ENCODE assay signal across 14 cellular contexts in genomic region chr7:143767531-143767930, GRCh38. TPM values are rescaled to one million over a fixed set of nuclear protein-coding genes. Genes with fewer than 3 reads are reported as not detected.
DNase-seq lines count a peak whose midpoint lies in the region; FAIRE-seq and TF ChIP-seq lines count a peak whose summit lies in the region.
"Not testable (repeated sequence)": the region's sequence is repeated elsewhere in the genome, so short reads cannot be mapped to it uniquely, and the experiment has no call there.
"Had no signal": no experiment of that assay in that cellular context is flagged by ENCODE, and none has a peak within 500 bp of the region (broad histone marks: within the 10 kb centered on the region; RNA-seq: fewer than 3 reads in every experiment).

No MANE protein-coding gene starts in this region.

- not testable (repeated sequence) for H3K27ac ChIP-seq in MM.1S (ENCODE audit: low read length); esophagus muscularis mucosa (replicated peaks in 1 of 4); kidney (ENCODE audit: low read depth in 2 of 2, low read length in 2 of 2); mesendoderm (ENCODE audit: low read depth, low read length); trophoblast cell (ENCODE audit: low read depth, low read length); spleen

- H2BK120ac ChIP-seq in mesendoderm (ENCODE audit: low read depth, low read length); trophoblast cell (ENCODE audit: insufficient read depth, low read length, poor library complexity): not testable (repeated sequence)

- not testable (repeated sequence) for H3K9ac ChIP-seq in MM.1S (ENCODE audit: low read length); kidney (ENCODE audit: low read length in 2 of 2); mesendoderm (ENCODE audit: low read length); trophoblast cell (ENCODE audit: low read length)

- not testable (repeated sequence) for H3K18ac ChIP-seq in mesendoderm (ENCODE audit: low read length); trophoblast cell (ENCODE audit: low read length)

- H3K14ac ChIP-seq in trophoblast cell (ENCODE audit: low read length), result not testable (repeated sequence)

- DNase-seq in MM.1S (peak; percentile 3), esophagus muscularis mucosa (ENCODE audit: extremely low spot score) (peak; percentile 17), cardiac septum (ENCODE audit: low spot score) (peak; percentile 67), kidney (peak; percentile 11), mesendoderm (peak; percentile 0), spleen (peak; percentile 24)
- DNase-seq in trophoblast cell, result not testable (repeated sequence)

- peak overlapping the region; percentile 49 for H2BK12ac ChIP-seq in trophoblast cell (ENCODE audit: low read length)

- H3K4ac ChIP-seq in mesendoderm (ENCODE audit: low read depth, low read length); trophoblast cell (ENCODE audit: low read depth, low read length): not testable (repeated sequence)

- H3K4me2 ChIP-seq in MM.1S (ENCODE audit: low read depth, low read length); mesendoderm (ENCODE audit: low read length); trophoblast cell (ENCODE audit: low read length): not testable (repeated sequence)

- not testable (repeated sequence) for H3K79me2 ChIP-seq in MM.1S (ENCODE audit: low read length); mesendoderm (ENCODE audit: control insufficient read depth, insufficient read depth, low read length); trophoblast cell (ENCODE audit: control insufficient read depth, insufficient read depth, low read length, poor library complexity)

- not testable (repeated sequence) for FAIRE-seq in kidney (lab: Jason Lieb, UNC)

- not testable (repeated sequence) for H3K36me3 ChIP-seq in MM.1S (replicated peaks; ENCODE audit: insufficient read depth, low read length); esophagus muscularis mucosa; kidney (ENCODE audit: control insufficient read depth in 1 of 2, insufficient read depth in 2 of 2, low read length in 2 of 2); mesendoderm (ENCODE audit: control insufficient read depth, insufficient read depth, low read length); trophoblast cell (ENCODE audit: control insufficient read depth in 1 of 2, insufficient read depth in 2 of 2, low read length in 2 of 2); spleen

- 79% methylated on average over 2 of the region's 2 CpGs for WGBS in esophagus muscularis mucosa
- no CpG with 5 or more reads among the region's 2 CpGs for WGBS in mesendoderm (ENCODE audit: extremely low coverage, insufficient coverage, low lambda C conversion rate)
- no CpG with 5 or more reads among the region's 2 CpGs for WGBS in trophoblast cell (ENCODE audit: extremely low coverage, insufficient coverage, insufficient read length)
- 78 to 89% (median 84%) methylated on average over 2 of the region's 2 CpGs for WGBS in spleen, 5 donors

- H4K12ac ChIP-seq in trophoblast cell (ENCODE audit: low read depth, low read length), result not testable (repeated sequence)

- H3F3A ChIP-seq in MM.1S (ENCODE audit: insufficient read depth, low read length), result not testable (repeated sequence)

- H2AK5ac ChIP-seq in mesendoderm (ENCODE audit: low read length); trophoblast cell (ENCODE audit: low read length): not testable (repeated sequence)

- not testable (repeated sequence) for H2BK15ac ChIP-seq in mesendoderm (replicated peaks; ENCODE audit: low read depth)

- H3K56ac ChIP-seq in mesendoderm (ENCODE audit: low read length), result peak overlapping the region; percentile 7

- H3K23ac ChIP-seq in mesendoderm (ENCODE audit: low read length); trophoblast cell (ENCODE audit: low read length): not testable (repeated sequence)

- not testable (repeated sequence) for H2AFZ ChIP-seq in MM.1S (ENCODE audit: low read length); trophoblast cell (ENCODE audit: insufficient read depth, low read length, poor library complexity)

- not testable (repeated sequence) for H3K4me1 ChIP-seq in MM.1S (ENCODE audit: low read length); esophagus muscularis mucosa; kidney (ENCODE audit: control insufficient read depth in 1 of 2, insufficient read depth in 1 of 2, low read depth in 1 of 2, low read length in 2 of 2); mesendoderm (ENCODE audit: control insufficient read depth, low read depth, low read length); trophoblast cell (ENCODE audit: control insufficient read depth in 1 of 2, insufficient read depth in 2 of 2, low read length in 2 of 2); spleen

- H4K91ac ChIP-seq in trophoblast cell (ENCODE audit: low read depth, low read length), result not testable (repeated sequence)

- H3K79me1 ChIP-seq in mesendoderm (ENCODE audit: low read length); trophoblast cell (ENCODE audit: low read length): not testable (repeated sequence)

- H4K8ac ChIP-seq in mesendoderm (ENCODE audit: low read depth, low read length); trophoblast cell (ENCODE audit: low read depth, low read length): not testable (repeated sequence)

- TF ChIP-seq POLR2A in esophagus muscularis mucosa (IDR thresholded peaks at IDR 0.05; ENCODE audit: low read depth); spleen (IDR thresholded peaks at IDR 0.05): not testable (repeated sequence)

- intact Hi-C loops in esophagus muscularis mucosa (cut with DNase I); cardiac septum (cut with DNase I); kidney (cut with DNase I); spleen (cut with DNase I; ENCODE audit: low total_unique reads): not testable (repeated sequence)

- not testable (repeated sequence) for H4K5ac ChIP-seq in mesendoderm (ENCODE audit: low read length)

- not testable (repeated sequence) for TF ChIP-seq EP300 in esophagus muscularis mucosa (IDR thresholded peaks at IDR 0.05)

- not testable (repeated sequence) for H3K27me3 ChIP-seq in MM.1S (replicated peaks; ENCODE audit: insufficient read depth, low read length); esophagus muscularis mucosa; mesendoderm (ENCODE audit: insufficient read depth, low read length, poor library complexity); trophoblast cell (ENCODE audit: insufficient read depth, low read length); spleen (replicated peaks in 1 of 7)

- not testable (repeated sequence) for H3K4me3 ChIP-seq in MM.1S (ENCODE audit: low read length); esophagus muscularis mucosa; kidney (ENCODE audit: low read length in 2 of 2); mesendoderm (ENCODE audit: low read length); trophoblast cell (ENCODE audit: low read depth, low read length); spleen

- H4K20me1 ChIP-seq in MM.1S (ENCODE audit: insufficient read depth, low read length), result not testable (repeated sequence)

- H3K9me3 ChIP-seq in MM.1S (replicated peaks; ENCODE audit: insufficient read depth, low read length); esophagus muscularis mucosa; kidney (ENCODE audit: control insufficient read depth in 1 of 2, low read length in 2 of 2); trophoblast cell (ENCODE audit: insufficient read depth, low read depth, low read length); spleen: not testable (repeated sequence)

- TF ChIP-seq CTCF in MM.1S (IDR thresholded peaks at IDR 0.05; ENCODE audit: low read length); esophagus muscularis mucosa (IDR thresholded peaks at IDR 0.05); kidney (IDR thresholded peaks at IDR 0.05; ENCODE audit: borderline replicate concordance, extremely low read depth, insufficient read depth); spleen (IDR thresholded peaks at IDR 0.05 in 8 of 11, conservative IDR thresholded peaks at IDR 0.05 in 3 of 11): not testable (repeated sequence)

- H2BK5ac ChIP-seq in mesendoderm (ENCODE audit: low read length); trophoblast cell (ENCODE audit: low read depth, low read length, poor library complexity): not testable (repeated sequence)

- not testable (repeated sequence) for H3K9me2 ChIP-seq in MM.1S (replicated peaks; ENCODE audit: insufficient read depth, low read length)

RNA-seq across cellular contexts. Expression of gene CTAGE6, which starts 10.0 kb away (rescaled TPM):
- total RNA-seq in esophagus muscularis mucosa, result 1 to 10 TPM in 1 of 4 donors, under 1 TPM in 1, not detected in 2; 0.83 to 1.7 TPM
- total RNA-seq in cardiac septum, result not detected
- 0.13 TPM for total RNA-seq in kidney
- not detected for polyA plus RNA-seq in kidney (ENCODE audit: insufficient read depth, low read depth, low replicate concordance)
- polyA plus RNA-seq in mesendoderm (2013, experiment 1 of 2), result not detected
- not detected for polyA plus RNA-seq in mesendoderm (2013, experiment 2 of 2)
- polyA plus RNA-seq in trophoblast cell (2013), result 0.03 TPM in 1 of 2 replicates, not detected in the other
- 1 to 10 TPM in 3 of 7 donors, under 1 TPM in 3, not detected in 1; 0.46 to 2.6 (median 0.92) TPM for total RNA-seq in spleen
- under 1 TPM in 1 of 3 donors, not detected in 2; 0.10 TPM for polyA plus RNA-seq in spleen
- total RNA-seq: GM12878, H1, H7 had no signal
- polyA plus RNA-seq: A549; CD14-positive monocyte; CD8-positive, alpha-beta memory T cell; GM23248; H1 had no signal
